1 cellular context compared by ENCODE assay signal in genomic region chrX:133884430-133885394, GRCh38.
TF ChIP-seq lines count a peak whose summit lies in the region.

No MANE protein-coding gene starts in this region.

TF ChIP-seq in HepG2, 621 proteins besides CTCF, POLR2A, EP300 and RAD21 (continued from another document and continues in another):
- no peak for TF ChIP-seq AGO2 (optimal IDR thresholded peaks at IDR 0.05; ENCODE audit: low read depth, low read length)
- no peak for TF ChIP-seq FOXP1 (IDR thresholded peaks at IDR 0.05)
- TF ChIP-seq FOXP1 (CRISPR knock-in tag; IDR thresholded peaks at IDR 0.05) = peak; percentile 47; the same call in 1 of the 2 replicates
- no peak for TF ChIP-seq SIN3A (IDR thresholded peaks at IDR 0.05; ENCODE audit: borderline replicate concordance, low read depth, low read length)
- TF ChIP-seq KDM4B (CRISPR knock-in tag; IDR thresholded peaks at IDR 0.05) = no peak
- TF ChIP-seq ZBTB33 (CRISPR knock-in tag; IDR thresholded peaks at IDR 0.05) = no peak
- no peak for TF ChIP-seq SAFB2 (CRISPR knock-in tag; IDR thresholded peaks at IDR 0.05; ENCODE audit: borderline replicate concordance, low read depth)
- TF ChIP-seq CEBPB (IDR thresholded peaks at IDR 0.05; ENCODE audit: borderline replicate concordance, low read depth, low read length) = peak; percentile 58; the same call in 1 of the 2 replicates
- no peak for TF ChIP-seq ZBTB39 (CRISPR knock-in tag; IDR thresholded peaks at IDR 0.05)
- TF ChIP-seq ARID5B (CRISPR knock-in tag; IDR thresholded peaks at IDR 0.05) = peak; percentile 67
- TF ChIP-seq ZNF619 (CRISPR knock-in tag; IDR thresholded peaks at IDR 0.05) = no peak
- no peak for TF ChIP-seq RORA (CRISPR knock-in tag; IDR thresholded peaks at IDR 0.05)
- TF ChIP-seq ZFY (CRISPR knock-in tag; IDR thresholded peaks at IDR 0.05) = no peak
- peak; percentile 53; the same call in 1 of the 2 replicates for TF ChIP-seq GATAD2A (CRISPR knock-in tag; IDR thresholded peaks at IDR 0.05)
- TF ChIP-seq TBX3 (IDR thresholded peaks at IDR 0.05; ENCODE audit: borderline replicate concordance) = peak; percentile 55; the same call in 1 of the 2 replicates
- TF ChIP-seq SOX5 (CRISPR knock-in tag; IDR thresholded peaks at IDR 0.05; ENCODE audit: borderline replicate concordance) = peak; percentile 73; the same call in 1 of the 2 replicates
- TF ChIP-seq HIC2 (CRISPR knock-in tag; IDR thresholded peaks at IDR 0.05; ENCODE audit: low read depth) = no peak
- TF ChIP-seq SAP130 (CRISPR knock-in tag; IDR thresholded peaks at IDR 0.05; ENCODE audit: low read depth) = peak; percentile 16; the same call in 1 of the 2 replicates
- TF ChIP-seq NRL (CRISPR knock-in tag; IDR thresholded peaks at IDR 0.05; ENCODE audit: borderline replicate concordance) = no peak
- TF ChIP-seq DRAP1 (CRISPR knock-in tag; IDR thresholded peaks at IDR 0.05) = no peak
- TF ChIP-seq EEA1 (CRISPR knock-in tag; IDR thresholded peaks at IDR 0.05; ENCODE audit: borderline replicate concordance) = no peak
- TF ChIP-seq SOX6 (IDR thresholded peaks at IDR 0.05) = no peak
- TF ChIP-seq SOX6 (CRISPR knock-in tag; IDR thresholded peaks at IDR 0.05) = peak; percentile 69; the same call in 1 of the 2 replicates
- no peak for TF ChIP-seq ZNF34 (CRISPR knock-in tag; IDR thresholded peaks at IDR 0.05; ENCODE audit: borderline replicate concordance)
- peak; percentile 82 for TF ChIP-seq HNF1A (IDR thresholded peaks at IDR 0.05; ENCODE audit: low read depth)
- TF ChIP-seq HNF1A (CRISPR knock-in tag; IDR thresholded peaks at IDR 0.05; ENCODE audit: borderline replicate concordance) = peak; percentile 69; the same call in 1 of the 2 replicates
- no peak for TF ChIP-seq KDM3A (CRISPR knock-in tag; IDR thresholded peaks at IDR 0.05; ENCODE audit: low read depth)
- no peak for TF ChIP-seq ZNF569 (CRISPR knock-in tag; IDR thresholded peaks at IDR 0.05; ENCODE audit: borderline replicate concordance)
- no peak for TF ChIP-seq ZNF549 (CRISPR knock-in tag; IDR thresholded peaks at IDR 0.05)
- TF ChIP-seq NONO (IDR thresholded peaks at IDR 0.05) = no peak
- no peak for TF ChIP-seq NONO (CRISPR knock-in tag; conservative IDR thresholded peaks at IDR 0.05)
- no peak for TF ChIP-seq ZNF800 (CRISPR knock-in tag; IDR thresholded peaks at IDR 0.05)
- TF ChIP-seq ZNF891 (CRISPR knock-in tag; IDR thresholded peaks at IDR 0.05) = no peak
- no peak for TF ChIP-seq ZFP62 (CRISPR knock-in tag; IDR thresholded peaks at IDR 0.05)
- TF ChIP-seq ZC3H4 (CRISPR knock-in tag; IDR thresholded peaks at IDR 0.05; ENCODE audit: borderline replicate concordance) = no peak
- no peak for TF ChIP-seq ZNF335 (CRISPR knock-in tag; IDR thresholded peaks at IDR 0.05)
- TF ChIP-seq ONECUT2 (CRISPR knock-in tag; IDR thresholded peaks at IDR 0.05) = peak; percentile 56; the same call in 1 of the 2 replicates
- peak; percentile 59 for TF ChIP-seq ARID3A (IDR thresholded peaks at IDR 0.05; ENCODE audit: low read depth, low read length)
- no peak for TF ChIP-seq ZNF235 (CRISPR knock-in tag; IDR thresholded peaks at IDR 0.05; ENCODE audit: borderline replicate concordance)
- TF ChIP-seq SETDB1 (CRISPR knock-in tag; IDR thresholded peaks at IDR 0.05; ENCODE audit: borderline replicate concordance) = no peak
- no peak for TF ChIP-seq BCL3 (CRISPR knock-in tag; IDR thresholded peaks at IDR 0.05)
- TF ChIP-seq ZMYM3 (CRISPR knock-in tag; IDR thresholded peaks at IDR 0.05) = no peak
- no peak for TF ChIP-seq KLF15 (CRISPR knock-in tag; IDR thresholded peaks at IDR 0.05; ENCODE audit: borderline replicate concordance)
- peak; percentile 32; the same call in 1 of the 2 replicates for TF ChIP-seq HMG20A (CRISPR knock-in tag; IDR thresholded peaks at IDR 0.05; ENCODE audit: borderline replicate concordance)
- TF ChIP-seq MEIS1 (CRISPR knock-in tag; IDR thresholded peaks at IDR 0.05; ENCODE audit: borderline replicate concordance) = no peak
- TF ChIP-seq FOXK1 (CRISPR knock-in tag; IDR thresholded peaks at IDR 0.05; ENCODE audit: borderline replicate concordance, low read depth) = no peak
